8 cellular contexts compared by ENCODE assay signal in the genomic region with DNA sequence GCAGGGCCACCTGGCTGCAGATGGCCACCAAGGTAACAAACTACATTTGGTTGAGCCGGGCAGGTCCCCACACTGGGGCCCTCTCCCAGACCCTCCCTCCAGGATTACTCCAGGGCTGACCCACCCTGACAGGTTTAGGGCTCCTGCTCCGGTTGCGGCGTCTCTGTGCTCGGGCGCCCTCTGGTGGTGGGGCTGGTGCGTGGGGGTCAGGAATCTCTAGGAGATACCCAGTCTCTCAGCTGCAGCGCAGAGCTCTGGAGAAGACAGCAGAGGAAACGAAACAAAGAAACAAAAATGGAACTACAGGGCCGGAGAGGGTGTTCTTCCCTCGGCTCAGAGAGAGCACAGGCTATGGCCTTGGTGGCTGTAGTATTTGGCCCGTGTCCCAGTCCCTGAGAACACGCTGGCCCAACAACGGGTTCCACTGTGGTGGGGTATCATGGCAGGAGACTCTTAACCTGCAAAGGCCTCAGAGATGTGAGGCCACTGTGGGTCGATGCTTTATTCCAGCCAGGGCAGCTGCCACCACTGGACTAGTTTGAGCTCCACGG. TPM values are rescaled to one million over a fixed set of nuclear protein-coding genes. Genes with fewer than 3 reads are reported as not detected.
A peak's percentile ranks its signal among the peaks of the same experiment; 100 is the strongest.
DNase-seq lines count a peak whose midpoint lies in the region; ATAC-seq and TF ChIP-seq lines count a peak whose summit lies in the region.

No MANE protein-coding gene starts in this region.

- H3K9me3 ChIP-seq in prostate gland (no peaks in the 10 kb centered on the region), vagina (no peaks in the 10 kb centered on the region)

- H3K27ac Mint-ChIP-seq in activated naive CD4-positive, alpha-beta T cell treated with anti-CD3 and anti-CD28 coated beads for 36 hours = no peak overlapping the region

- ATAC-seq in HG02798 (IDR thresholded peaks at IDR 0.05; ENCODE audit: poor library complexity, unreplicated experiment) (peak; percentile 33), Right ventricle myocardium superior (ENCODE audit: poor library complexity) (peak; percentile 44), GM21526 (IDR thresholded peaks at IDR 0.05; ENCODE audit: low FRiP score, unreplicated experiment) (no peak)

- TF ChIP-seq POLR2A in prostate gland (IDR thresholded peaks at IDR 0.05) (no peak), vagina (IDR thresholded peaks at IDR 0.05) (no peak)

- H3K4me1 ChIP-seq in prostate gland (replicated peaks) (peaks cover 6% of the 10 kb centered on the region), vagina (peaks cover 23% of the 10 kb centered on the region)

- no peaks in the 10 kb centered on the region for H3K36me3 Mint-ChIP-seq in activated naive CD4-positive, alpha-beta T cell treated with anti-CD3 and anti-CD28 coated beads for 36 hours (ENCODE audit: low read depth)

- no peaks in the 10 kb centered on the region for H3K9me3 Mint-ChIP-seq in activated naive CD4-positive, alpha-beta T cell treated with anti-CD3 and anti-CD28 coated beads for 36 hours

- peaks cover 54% of the 10 kb centered on the region for H3K27me3 Mint-ChIP-seq in activated naive CD4-positive, alpha-beta T cell treated with anti-CD3 and anti-CD28 coated beads for 36 hours (ENCODE audit: low read depth)

- WGBS in prostate gland = 21% methylated on average over 16 of the region's 16 CpGs

- peak overlapping the region; percentile 62 to 82 for H3K27ac ChIP-seq in prostate gland
- H3K27ac ChIP-seq in vagina = peak overlapping the region; percentile 92

- H3K27me3 ChIP-seq in prostate gland (replicated peaks; ENCODE audit: insufficient read depth) (no peaks in the 10 kb centered on the region), vagina (no peaks in the 10 kb centered on the region)

- intact Hi-C loops in activated naive CD4-positive, alpha-beta T cell treated with anti-CD3 and anti-CD28 coated beads for 36 hours (cut with micrococcal nuclease) = loop anchor here (1.0 to 5.0 kb wide), 5 partner anchors 55 to 378 kb away; partner anchors contain the start of gene HSD17B12
- intact Hi-C loops in Right ventricle myocardium superior (cut with DNase I) (loop anchor here (2.0 to 10.0 kb wide), 3 partner anchors 42 to 92 kb away; no protein-coding TSS in a partner anchor), prostate gland (cut with DNase I) (loop anchor here (2.0 kb wide), 2 partner anchors 52 to 92 kb away; no protein-coding TSS in a partner anchor), vagina (cut with DNase I) (loop anchor here (5.0 to 10.0 kb wide), 3 partner anchors 42 to 87 kb away; partner anchors contain the start of gene ALKBH3)

- H3K36me3 ChIP-seq in prostate gland = no peaks in the 10 kb centered on the region
- no peaks in the 10 kb centered on the region for H3K36me3 ChIP-seq in vagina

- TF ChIP-seq CTCF in prostate gland (IDR thresholded peaks at IDR 0.05) = peak; percentile 63 to 85 (median 72)
- peak; percentile 59 to 68 (median 62) for TF ChIP-seq CTCF in vagina (IDR thresholded peaks at IDR 0.05)

- in situ Hi-C loops in SK-MEL-5 (cut with HindIII; ENCODE audit: low pct_unique_long_range_greater_than_20kb, low sequenced_read_pairs) = no loop called here

- peaks cover 15% of the 10 kb centered on the region for H3K4me1 Mint-ChIP-seq in activated naive CD4-positive, alpha-beta T cell treated with anti-CD3 and anti-CD28 coated beads for 36 hours (ENCODE audit: low read depth)

- H3K4me3 Mint-ChIP-seq in activated naive CD4-positive, alpha-beta T cell treated with anti-CD3 and anti-CD28 coated beads for 36 hours = peak overlapping the region; percentile 17

- H3K4me3 ChIP-seq in prostate gland = peak overlapping the region in 1 of 2 donors; percentile 58
- peak overlapping the region; percentile 62 to 73 for H3K4me3 ChIP-seq in vagina

- CTCF ChIA-PET in activated naive CD4-positive, alpha-beta T cell treated with anti-CD3 and anti-CD28 coated beads for 36 hours (lab: Charles Lee) = interaction anchor here (0.5 to 2.8 kb wide), 18 partner anchors 16 to 149 kb away, joined by 3 to 24 read pairs (median 3); no protein-coding TSS in a partner anchor

- DNase-seq in COLO829 (ENCODE audit: low spot score) = peak; percentile 66
- DNase-seq in SK-MEL-5 (ENCODE audit: low read depth, low spot score) = peak; percentile 77
- peak; percentile 83 for DNase-seq in activated naive CD4-positive, alpha-beta T cell treated with anti-CD3 and anti-CD28 coated beads for 36 hours
- peak; percentile 84 for DNase-seq in Right ventricle myocardium superior
- DNase-seq in prostate gland (ENCODE audit: low spot score) = peak; percentile 52
- DNase-seq in vagina (ENCODE audit: extremely low spot score in 2 of 2) = no peak

RNA-seq across cellular contexts. Expression of gene C11orf96, which starts 2.4 kb away (rescaled TPM):
- 112 and 149 TPM in 2 replicates for total RNA-seq in SK-MEL-5 (2014; rRNA removed; shearing (Covaris generic))
- polyA plus RNA-seq in SK-MEL-5 (2015; cell fraction: cytosol; rRNA removed) = 110 and 137 TPM in 2 replicates
- polyA plus RNA-seq in SK-MEL-5 (2015; cell fraction: nucleus; rRNA removed) = 14.4 and 26.7 TPM in 2 replicates
- total RNA-seq in activated naive CD4-positive, alpha-beta T cell treated with anti-CD3 and anti-CD28 coated beads for 36 hours = 1 to 10 TPM in 1 of 2 experiments, under 1 TPM in 1; 0.81 to 1.1 TPM
- total RNA-seq in Right ventricle myocardium superior = 21.0 TPM
- 100 to 1,000 TPM in 1 of 2 donors, 10 to 100 TPM in 1; 21.4 to 268 TPM for total RNA-seq in prostate gland
- total RNA-seq in vagina = 202 TPM

Comparison
In these comparisons a context has a peak if more than half of its experiments do, and no peak if none do; other contexts are left out.
1. DNase-seq: peak in COLO829 (single experiment), SK-MEL-5 (single experiment), activated naive CD4-positive, alpha-beta T cell treated with anti-CD3 and anti-CD28 coated beads for 36 hours (single experiment), Right ventricle myocardium superior (single experiment) and prostate gland (single experiment); none in vagina (0 of 2).
2. RNA of gene C11orf96, which starts 2.4 kb away (total RNA-seq): 21.4 to 268 TPM in prostate gland, 202 TPM in vagina (single experiment), 112 to 149 TPM in SK-MEL-5 and 21.0 TPM in Right ventricle myocardium superior (single experiment); 0.81 to 1.1 TPM in activated naive CD4-positive, alpha-beta T cell treated with anti-CD3 and anti-CD28 coated beads for 36 hours; every median in the first group is over 10 times any median in the second.